ENCODE assay signal across 15 cellular contexts in the genomic region with DNA sequence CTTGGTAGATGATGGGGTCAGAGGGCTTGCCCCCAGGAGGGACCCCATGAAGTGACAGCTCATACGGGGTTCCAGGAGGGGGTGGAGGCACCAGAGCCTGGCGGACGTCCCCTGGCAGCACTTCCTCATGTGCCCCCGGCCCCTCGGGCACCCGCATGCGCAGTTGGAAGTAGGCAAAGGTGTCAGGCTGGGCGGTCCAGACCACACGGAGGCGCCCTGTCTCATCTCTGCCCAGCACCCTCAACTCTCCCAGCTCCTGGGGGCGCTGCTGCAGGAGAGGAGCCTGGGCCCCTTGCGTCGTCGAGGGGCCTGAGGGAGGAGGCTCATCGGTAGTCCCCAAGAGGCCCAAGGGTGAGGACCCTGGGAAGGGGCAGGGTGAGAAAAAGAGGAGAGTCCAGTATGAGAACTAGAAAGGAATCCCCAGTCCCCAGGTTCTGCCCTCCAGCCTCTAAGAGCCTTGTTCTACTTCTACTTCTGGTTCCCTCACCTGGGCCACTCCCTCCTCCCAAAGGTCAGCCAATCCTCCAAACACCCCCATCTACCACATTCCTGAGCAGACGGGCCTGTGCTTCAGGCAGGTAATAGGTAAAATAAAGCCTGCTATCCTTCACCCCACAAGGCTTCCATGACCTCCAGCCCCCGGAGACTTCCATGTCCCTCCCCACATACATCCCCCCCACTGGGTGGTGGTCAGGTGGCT. TPM values are rescaled to one million over a fixed set of nuclear protein-coding genes. Genes with fewer than 3 reads are reported as not detected.
DNase-seq lines count a peak whose midpoint lies in the region; ATAC-seq and TF ChIP-seq lines count a peak whose summit lies in the region.
"Had no signal": no experiment of that assay in that cellular context is flagged by ENCODE, and none has a peak within 500 bp of the region (broad histone marks: within the 10 kb centered on the region; RNA-seq: fewer than 3 reads in every experiment).

No MANE protein-coding gene starts in this region.

- CTCF ChIA-PET in activated CD4-positive, alpha-beta memory T cell treated with anti-CD3 and anti-CD28 coated beads, Interleukin-2, amount 10 ng/mL, durations not matched to agents 7 days and 5 days (lab: Charles Lee) = no interaction called here

- H4K20me1 ChIP-seq in OCI-LY1 (ENCODE audit: insufficient read depth, low read length) (no peaks in the 10 kb centered on the region), hepatocyte (ENCODE audit: insufficient read depth, poor library complexity, severe bottlenecking) (no peaks in the 10 kb centered on the region)

- H3K9me3 ChIP-seq in OCI-LY1 (ENCODE audit: low read length) (no peaks in the 10 kb centered on the region), hepatocyte (ENCODE audit: low read depth) (no peaks in the 10 kb centered on the region)
- H3K9me3 ChIP-seq: BE2C, pancreas had no signal

- peak overlapping the region; percentile 79 for H3K27ac Mint-ChIP-seq in stimulated activated effector memory CD8-positive, alpha-beta T cell treated with anti-CD3 and anti-CD28 coated beads, Interleukin-12 subunit alpha, Interleukin-12 subunit beta, amount 100 ng/mL, for 72 hours
- no peak overlapping the region for H3K27ac Mint-ChIP-seq in activated CD4-positive, alpha-beta memory T cell treated with anti-CD3 and anti-CD28 coated beads, Interleukin-2, amount 10 ng/mL, durations not matched to agents 7 days and 5 days

- POLR2A ChIA-PET in activated CD4-positive, alpha-beta memory T cell treated with anti-CD3 and anti-CD28 coated beads, Interleukin-2, amount 10 ng/mL, durations not matched to agents 7 days and 5 days (lab: Charles Lee) = no interaction called here

- no peaks in the 10 kb centered on the region for H3K36me3 Mint-ChIP-seq in stimulated activated effector memory CD8-positive, alpha-beta T cell treated with anti-CD3 and anti-CD28 coated beads, Interleukin-12 subunit alpha, Interleukin-12 subunit beta, amount 100 ng/mL, for 72 hours
- H3K36me3 Mint-ChIP-seq in activated CD4-positive, alpha-beta memory T cell treated with anti-CD3 and anti-CD28 coated beads, Interleukin-2, amount 10 ng/mL, durations not matched to agents 7 days and 5 days (ENCODE audit: low read depth) = no peaks in the 10 kb centered on the region

- H3K27ac ChIP-seq in OCI-LY1 (ENCODE audit: low read depth, low read length, poor library complexity, severe bottlenecking) (no peak overlapping the region), hepatocyte (peak overlapping the region; percentile 5)
- H3K27ac ChIP-seq: pancreas had no signal

- TF ChIP-seq CTCF in GM13976 (IDR thresholded peaks at IDR 0.05; ENCODE audit: borderline replicate concordance, control extremely low read depth, extremely low read depth, insufficient read depth, missing control alignments) (no peak), OCI-LY1 (IDR thresholded peaks at IDR 0.05; ENCODE audit: low read length) (peak; percentile 65), hepatocyte (IDR thresholded peaks at IDR 0.05; ENCODE audit: poor library complexity) (no peak)

- peaks cover 10% of the 10 kb centered on the region; the same call in 1 of the 2 replicates for H3K27me3 ChIP-seq in OCI-LY1 (ENCODE audit: insufficient read depth, low read length)
- H3K27me3 ChIP-seq in hepatocyte = no peaks in the 10 kb centered on the region
- H3K27me3 ChIP-seq: pancreas had no signal

- no peak overlapping the region for H3K9ac ChIP-seq in OCI-LY1 (ENCODE audit: low read length)

- no peaks in the 10 kb centered on the region for H3K9me3 Mint-ChIP-seq in stimulated activated effector memory CD8-positive, alpha-beta T cell treated with anti-CD3 and anti-CD28 coated beads, Interleukin-12 subunit alpha, Interleukin-12 subunit beta, amount 100 ng/mL, for 72 hours
- H3K9me3 Mint-ChIP-seq in activated CD4-positive, alpha-beta memory T cell treated with anti-CD3 and anti-CD28 coated beads, Interleukin-2, amount 10 ng/mL, durations not matched to agents 7 days and 5 days = no peaks in the 10 kb centered on the region

- no peaks in the 10 kb centered on the region for H3F3A ChIP-seq in OCI-LY1 (ENCODE audit: insufficient read depth, low read length)

- peak overlapping the region; percentile 26; the same call in 1 of the 2 replicates for H3K4me2 ChIP-seq in OCI-LY1 (ENCODE audit: low read length)
- H3K4me2 ChIP-seq in hepatocyte = no peak overlapping the region

- no peak for ATAC-seq in stimulated activated effector memory CD8-positive, alpha-beta T cell treated with anti-CD3 and anti-CD28 coated beads, Interleukin-12 subunit alpha, Interleukin-12 subunit beta, amount 100 ng/mL, for 72 hours
- ATAC-seq: pancreas had no signal

- in situ Hi-C loops in GM13976 (cut with MboI; ENCODE audit: low sequenced_read_pairs, unreplicated experiment) = no loop called here

- no peak overlapping the region for H2AFZ ChIP-seq in OCI-LY1 (ENCODE audit: low read length)
- H2AFZ ChIP-seq in hepatocyte = no peak overlapping the region

- no peaks in the 10 kb centered on the region for H3K79me2 ChIP-seq in OCI-LY1 (ENCODE audit: insufficient read depth, low read length)
- H3K79me2 ChIP-seq in hepatocyte = no peaks in the 10 kb centered on the region

- H3K9me2 ChIP-seq in OCI-LY1 (ENCODE audit: low read depth, low read length) = no peaks in the 10 kb centered on the region
- H3K9me2 ChIP-seq in hepatocyte (replicated peaks; ENCODE audit: insufficient read depth) = no peaks in the 10 kb centered on the region

- H3K4me3 Mint-ChIP-seq in stimulated activated effector memory CD8-positive, alpha-beta T cell treated with anti-CD3 and anti-CD28 coated beads, Interleukin-12 subunit alpha, Interleukin-12 subunit beta, amount 100 ng/mL, for 72 hours = peak overlapping the region; percentile 31
- H3K4me3 Mint-ChIP-seq in activated CD4-positive, alpha-beta memory T cell treated with anti-CD3 and anti-CD28 coated beads, Interleukin-2, amount 10 ng/mL, durations not matched to agents 7 days and 5 days = no peak overlapping the region

- H3K36me3 ChIP-seq in OCI-LY1 (ENCODE audit: insufficient read depth, low read length) (no peaks in the 10 kb centered on the region), hepatocyte (replicated peaks; ENCODE audit: insufficient read depth, low read depth) (no peaks in the 10 kb centered on the region)
- H3K36me3 ChIP-seq: BE2C, pancreas had no signal

- peaks cover 24% of the 10 kb centered on the region for H3K4me1 Mint-ChIP-seq in stimulated activated effector memory CD8-positive, alpha-beta T cell treated with anti-CD3 and anti-CD28 coated beads, Interleukin-12 subunit alpha, Interleukin-12 subunit beta, amount 100 ng/mL, for 72 hours
- peaks cover 15% of the 10 kb centered on the region for H3K4me1 Mint-ChIP-seq in activated CD4-positive, alpha-beta memory T cell treated with anti-CD3 and anti-CD28 coated beads, Interleukin-2, amount 10 ng/mL, durations not matched to agents 7 days and 5 days

- H3K4me1 ChIP-seq in OCI-LY1 (ENCODE audit: insufficient read depth, low read length, severe bottlenecking) (peaks cover 6% of the 10 kb centered on the region), hepatocyte (ENCODE audit: insufficient read depth) (peaks cover 34% of the 10 kb centered on the region)
- H3K4me1 ChIP-seq: BE2C, pancreas had no signal

- no peak overlapping the region for H3K4me3 ChIP-seq in OCI-LY1 (ENCODE audit: low read depth, low read length, poor library complexity, severe bottlenecking)
- no peak overlapping the region for H3K4me3 ChIP-seq in hepatocyte
- H3K4me3 ChIP-seq: pancreas had no signal

- peaks cover 67% of the 10 kb centered on the region for H3K27me3 Mint-ChIP-seq in activated CD4-positive, alpha-beta memory T cell treated with anti-CD3 and anti-CD28 coated beads, Interleukin-2, amount 10 ng/mL, durations not matched to agents 7 days and 5 days

- DNase-seq in GM13976 (ENCODE audit: low spot score) (peak; percentile 52), hepatocyte (ENCODE audit: low spot score) (no peak), SKM-1 (lab: John Stamatoyannopoulos, UW; ENCODE audit: unreplicated experiment) (no peak), RPMI8226 (no peak), hepatic stellate cell (ENCODE audit: low spot score) (no peak)
- no peak for DNase-seq in stimulated activated effector memory CD8-positive, alpha-beta T cell treated with anti-CD3 and anti-CD28 coated beads, Interleukin-12 subunit alpha, Interleukin-12 subunit beta, amount 100 ng/mL, for 72 hours (ENCODE audit: low spot score in 2 of 2)
- DNase-seq in activated CD4-positive, alpha-beta memory T cell treated with anti-CD3 and anti-CD28 coated beads, Interleukin-2, amount 10 ng/mL, durations not matched to agents 7 days and 5 days = no peak
- DNase-seq: activated effector memory CD4-positive, alpha-beta T cell treated with Interleukin-2 at 50 U/mL for 16 hours; BE2C; DMS79 treated with DMSO at 0.1 percent for 48 hours; NCI-H1417 treated with DMSO at 0.1 percent for 48 hours; NCI-H510A had no signal

- WGBS in hepatocyte (ENCODE audit: low lambda C conversion rate, missing lambda C conversion rate) = 89% methylated on average over 17 of the region's 17 CpGs

RNA-seq across cellular contexts. Expression of a gene that starts 23.2 kb away (rescaled TPM):
- total RNA-seq in hepatocyte = 11.6 and 22.0 TPM in 2 replicates
- 7.3 and 9.2 TPM in 2 replicates for polyA plus RNA-seq in hepatocyte
- 1 to 10 TPM; 5.7 to 6.4 TPM for total RNA-seq in activated CD4-positive, alpha-beta memory T cell treated with anti-CD3 and anti-CD28 coated beads, Interleukin-2, amount 10 ng/mL, durations not matched to agents 7 days and 5 days

RNA-seq across cellular contexts. Expression of a gene that starts 42.1 kb away (rescaled TPM):
- total RNA-seq in hepatocyte = 37.9 and 41.9 TPM in 2 replicates
- 43.7 and 52.6 TPM in 2 replicates for polyA plus RNA-seq in hepatocyte
- 100 to 1,000 TPM; 142 to 147 TPM for total RNA-seq in activated CD4-positive, alpha-beta memory T cell treated with anti-CD3 and anti-CD28 coated beads, Interleukin-2, amount 10 ng/mL, durations not matched to agents 7 days and 5 days

RNA-seq across cellular contexts. Expression of a gene that starts 44.2 kb away (rescaled TPM):
- 5.7 and 6.0 TPM in 2 replicates for total RNA-seq in hepatocyte
- polyA plus RNA-seq in hepatocyte = 6.2 and 6.3 TPM in 2 replicates
- 1 to 10 TPM; 7.6 to 8.6 TPM for total RNA-seq in activated CD4-positive, alpha-beta memory T cell treated with anti-CD3 and anti-CD28 coated beads, Interleukin-2, amount 10 ng/mL, durations not matched to agents 7 days and 5 days

RNA-seq across cellular contexts. Expression of a gene that starts 47.7 kb away (rescaled TPM):
- total RNA-seq in hepatocyte = 0.12 and 1.4 TPM in 2 replicates
- 1.7 and 2.4 TPM in 2 replicates for polyA plus RNA-seq in hepatocyte
- under 1 TPM in 1 of 2 experiments, not detected in 1; 0.23 TPM for total RNA-seq in activated CD4-positive, alpha-beta memory T cell treated with anti-CD3 and anti-CD28 coated beads, Interleukin-2, amount 10 ng/mL, durations not matched to agents 7 days and 5 days
- total RNA-seq: urinary bladder had no signal
